1 cellular context compared by ENCODE assay signal in the genomic region with DNA sequence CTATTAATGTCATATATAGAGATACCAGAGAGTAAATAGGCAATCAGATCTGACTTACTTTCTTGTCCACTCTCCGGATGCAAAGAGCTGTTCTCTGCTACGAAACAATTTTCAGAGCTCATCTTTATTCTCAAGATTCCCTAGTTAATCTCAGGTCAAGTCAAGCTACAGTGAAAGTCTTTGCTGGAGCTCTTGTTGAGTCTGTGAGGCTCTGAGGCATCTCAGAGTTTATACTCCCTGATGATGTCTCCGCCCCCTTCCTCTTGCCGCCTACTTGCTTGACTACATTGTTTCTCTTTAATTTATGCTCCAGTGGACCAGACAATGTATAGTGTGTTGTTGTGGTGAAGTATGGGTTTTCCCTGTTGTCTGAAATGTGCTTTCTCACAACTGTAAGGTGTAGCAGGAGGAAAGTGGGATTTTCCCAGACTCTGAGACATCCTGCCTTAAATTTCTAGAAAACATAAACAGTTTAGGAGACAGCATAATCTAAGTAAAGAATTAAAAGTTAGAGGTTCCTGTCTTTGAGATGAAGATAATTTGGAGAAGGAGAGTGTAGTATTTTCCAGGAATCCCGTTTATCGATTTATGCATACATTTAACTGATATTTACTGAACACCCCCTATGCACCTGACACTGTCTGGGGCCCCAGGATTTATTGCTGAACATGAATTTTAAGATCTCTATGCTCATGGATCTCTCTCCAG.
A peak's percentile ranks its signal among the peaks of the same experiment; 100 is the strongest.
TF ChIP-seq lines count a peak whose summit lies in the region.

A gene (minus strand): TSS at position 203 of the 708 bp plus-strand sequence. CDS start 81 bp downstream, at position 122.

TF ChIP-seq in K562, 482 proteins besides CTCF, POLR2A, EP300 and RAD21 (continued from another document and continues in another):
- peak in 1 of 2 experiments; percentile 47; a peak in 2 of 4 replicates for TF ChIP-seq FOXK2 (conservative IDR thresholded peaks at IDR 0.05 in 1 of 2, IDR thresholded peaks at IDR 0.05 in 1 of 2; ENCODE audit: low read depth in 2 of 2)
- TF ChIP-seq, protein P1, sequence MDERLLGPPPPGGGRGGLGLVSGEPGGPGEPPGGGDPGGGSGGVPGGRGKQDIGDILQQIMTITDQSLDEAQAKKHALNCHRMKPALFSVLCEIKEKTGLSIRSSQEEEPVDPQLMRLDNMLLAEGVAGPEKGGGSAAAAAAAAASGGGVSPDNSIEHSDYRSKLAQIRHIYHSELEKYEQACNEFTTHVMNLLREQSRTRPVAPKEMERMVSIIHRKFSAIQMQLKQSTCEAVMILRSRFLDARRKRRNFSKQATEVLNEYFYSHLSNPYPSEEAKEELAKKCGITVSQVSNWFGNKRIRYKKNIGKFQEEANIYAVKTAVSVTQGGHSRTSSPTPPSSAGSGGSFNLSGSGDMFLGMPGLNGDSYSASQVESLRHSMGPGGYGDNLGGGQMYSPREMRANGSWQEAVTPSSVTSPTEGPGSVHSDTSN (CRISPR knock-in tag; IDR thresholded peaks at IDR 0.05; ENCODE audit: low read depth): no peak
- TF ChIP-seq, protein P1 (tag; conservative IDR thresholded peaks at IDR 0.05; ENCODE audit: low read depth): peak; percentile 24; the same call in 1 of the 2 replicates
- peak; percentile 35; the same call in 1 of the 2 replicates for TF ChIP-seq JUND (IDR thresholded peaks at IDR 0.05; ENCODE audit: borderline replicate concordance, low read depth, low read length)
- TF ChIP-seq JUND (tag; IDR thresholded peaks at IDR 0.05; ENCODE audit: borderline replicate concordance, low read depth, low read length): no peak
- TF ChIP-seq HDAC3 (IDR thresholded peaks at IDR 0.05; ENCODE audit: borderline replicate concordance, partially characterized antibody): peak; percentile 44
- TF ChIP-seq, protein P2, sequence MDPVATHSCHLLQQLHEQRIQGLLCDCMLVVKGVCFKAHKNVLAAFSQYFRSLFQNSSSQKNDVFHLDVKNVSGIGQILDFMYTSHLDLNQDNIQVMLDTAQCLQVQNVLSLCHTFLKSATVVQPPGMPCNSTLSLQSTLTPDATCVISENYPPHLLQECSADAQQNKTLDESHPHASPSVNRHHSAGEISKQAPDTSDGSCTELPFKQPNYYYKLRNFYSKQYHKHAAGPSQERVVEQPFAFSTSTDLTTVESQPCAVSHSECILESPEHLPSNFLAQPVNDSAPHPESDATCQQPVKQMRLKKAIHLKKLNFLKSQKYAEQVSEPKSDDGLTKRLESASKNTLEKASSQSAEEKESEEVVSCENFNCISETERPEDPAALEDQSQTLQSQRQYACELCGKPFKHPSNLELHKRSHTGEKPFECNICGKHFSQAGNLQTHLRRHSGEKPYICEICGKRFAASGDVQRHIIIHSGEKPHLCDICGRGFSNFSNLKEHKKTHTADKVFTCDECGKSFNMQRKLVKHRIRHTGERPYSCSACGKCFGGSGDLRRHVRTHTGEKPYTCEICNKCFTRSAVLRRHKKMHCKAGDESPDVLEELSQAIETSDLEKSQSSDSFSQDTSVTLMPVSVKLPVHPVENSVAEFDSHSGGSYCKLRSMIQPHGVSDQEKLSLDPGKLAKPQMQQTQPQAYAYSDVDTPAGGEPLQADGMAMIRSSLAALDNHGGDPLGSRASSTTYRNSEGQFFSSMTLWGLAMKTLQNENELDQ (CRISPR knock-in tag; IDR thresholded peaks at IDR 0.05; ENCODE audit: borderline replicate concordance): no peak
- no peak for TF ChIP-seq NCOA1 (IDR thresholded peaks at IDR 0.05; ENCODE audit: low read depth)
- TF ChIP-seq, protein P3, sequence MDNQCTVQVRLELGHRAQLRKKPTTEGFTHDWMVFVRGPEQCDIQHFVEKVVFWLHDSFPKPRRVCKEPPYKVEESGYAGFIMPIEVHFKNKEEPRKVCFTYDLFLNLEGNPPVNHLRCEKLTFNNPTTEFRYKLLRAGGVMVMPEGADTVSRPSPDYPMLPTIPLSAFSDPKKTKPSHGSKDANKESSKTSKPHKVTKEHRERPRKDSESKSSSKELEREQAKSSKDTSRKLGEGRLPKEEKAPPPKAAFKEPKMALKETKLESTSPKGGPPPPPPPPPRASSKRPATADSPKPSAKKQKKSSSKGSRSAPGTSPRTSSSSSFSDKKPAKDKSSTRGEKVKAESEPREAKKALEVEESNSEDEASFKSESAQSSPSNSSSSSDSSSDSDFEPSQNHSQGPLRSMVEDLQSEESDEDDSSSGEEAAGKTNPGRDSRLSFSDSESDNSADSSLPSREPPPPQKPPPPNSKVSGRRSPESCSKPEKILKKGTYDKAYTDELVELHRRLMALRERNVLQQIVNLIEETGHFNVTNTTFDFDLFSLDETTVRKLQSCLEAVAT (IDR thresholded peaks at IDR 0.05): peak; percentile 89 to 90
- TF ChIP-seq ZNF146 (CRISPR knock-in tag; IDR thresholded peaks at IDR 0.05; ENCODE audit: unreplicated experiment): no peak
- no peak for TF ChIP-seq HIVEP1 (CRISPR knock-in tag; IDR thresholded peaks at IDR 0.05)
- TF ChIP-seq ILK (tag; IDR thresholded peaks at IDR 0.05; ENCODE audit: borderline replicate concordance, low read depth): no peak
- TF ChIP-seq TBP (optimal IDR thresholded peaks at IDR 0.05; ENCODE audit: low read depth, low read length): peak; percentile 86
- no peak for TF ChIP-seq ZNF766 (CRISPR knock-in tag; conservative IDR thresholded peaks at IDR 0.05)
- no peak for TF ChIP-seq HDAC8 (tag; IDR thresholded peaks at IDR 0.05)
- peak; percentile 28; the same call in 1 of the 2 replicates for TF ChIP-seq CBX1 (IDR thresholded peaks at IDR 0.05; ENCODE audit: low read depth)
- no peak for TF ChIP-seq SMARCA5 (IDR thresholded peaks at IDR 0.05)
- TF ChIP-seq STAG1 (CRISPR knock-in tag; IDR thresholded peaks at IDR 0.05; ENCODE audit: borderline replicate concordance): no peak
- peak; percentile 70; the same call in 1 of the 2 replicates for TF ChIP-seq RNF2 (IDR thresholded peaks at IDR 0.05)
- TF ChIP-seq, protein P4, sequence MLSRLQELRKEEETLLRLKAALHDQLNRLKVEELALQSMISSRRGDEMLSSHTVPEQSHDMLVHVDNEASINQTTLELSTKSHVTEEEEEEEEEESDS (CRISPR knock-in tag; IDR thresholded peaks at IDR 0.05): no peak
- TF ChIP-seq, protein P5, sequence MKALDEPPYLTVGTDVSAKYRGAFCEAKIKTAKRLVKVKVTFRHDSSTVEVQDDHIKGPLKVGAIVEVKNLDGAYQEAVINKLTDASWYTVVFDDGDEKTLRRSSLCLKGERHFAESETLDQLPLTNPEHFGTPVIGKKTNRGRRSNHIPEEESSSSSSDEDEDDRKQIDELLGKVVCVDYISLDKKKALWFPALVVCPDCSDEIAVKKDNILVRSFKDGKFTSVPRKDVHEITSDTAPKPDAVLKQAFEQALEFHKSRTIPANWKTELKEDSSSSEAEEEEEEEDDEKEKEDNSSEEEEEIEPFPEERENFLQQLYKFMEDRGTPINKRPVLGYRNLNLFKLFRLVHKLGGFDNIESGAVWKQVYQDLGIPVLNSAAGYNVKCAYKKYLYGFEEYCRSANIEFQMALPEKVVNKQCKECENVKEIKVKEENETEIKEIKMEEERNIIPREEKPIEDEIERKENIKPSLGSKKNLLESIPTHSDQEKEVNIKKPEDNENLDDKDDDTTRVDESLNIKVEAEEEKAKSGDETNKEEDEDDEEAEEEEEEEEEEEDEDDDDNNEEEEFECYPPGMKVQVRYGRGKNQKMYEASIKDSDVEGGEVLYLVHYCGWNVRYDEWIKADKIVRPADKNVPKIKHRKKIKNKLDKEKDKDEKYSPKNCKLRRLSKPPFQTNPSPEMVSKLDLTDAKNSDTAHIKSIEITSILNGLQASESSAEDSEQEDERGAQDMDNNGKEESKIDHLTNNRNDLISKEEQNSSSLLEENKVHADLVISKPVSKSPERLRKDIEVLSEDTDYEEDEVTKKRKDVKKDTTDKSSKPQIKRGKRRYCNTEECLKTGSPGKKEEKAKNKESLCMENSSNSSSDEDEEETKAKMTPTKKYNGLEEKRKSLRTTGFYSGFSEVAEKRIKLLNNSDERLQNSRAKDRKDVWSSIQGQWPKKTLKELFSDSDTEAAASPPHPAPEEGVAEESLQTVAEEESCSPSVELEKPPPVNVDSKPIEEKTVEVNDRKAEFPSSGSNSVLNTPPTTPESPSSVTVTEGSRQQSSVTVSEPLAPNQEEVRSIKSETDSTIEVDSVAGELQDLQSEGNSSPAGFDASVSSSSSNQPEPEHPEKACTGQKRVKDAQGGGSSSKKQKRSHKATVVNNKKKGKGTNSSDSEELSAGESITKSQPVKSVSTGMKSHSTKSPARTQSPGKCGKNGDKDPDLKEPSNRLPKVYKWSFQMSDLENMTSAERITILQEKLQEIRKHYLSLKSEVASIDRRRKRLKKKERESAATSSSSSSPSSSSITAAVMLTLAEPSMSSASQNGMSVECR (CRISPR knock-in tag; IDR thresholded peaks at IDR 0.05): no peak
- TF ChIP-seq, protein P6, sequence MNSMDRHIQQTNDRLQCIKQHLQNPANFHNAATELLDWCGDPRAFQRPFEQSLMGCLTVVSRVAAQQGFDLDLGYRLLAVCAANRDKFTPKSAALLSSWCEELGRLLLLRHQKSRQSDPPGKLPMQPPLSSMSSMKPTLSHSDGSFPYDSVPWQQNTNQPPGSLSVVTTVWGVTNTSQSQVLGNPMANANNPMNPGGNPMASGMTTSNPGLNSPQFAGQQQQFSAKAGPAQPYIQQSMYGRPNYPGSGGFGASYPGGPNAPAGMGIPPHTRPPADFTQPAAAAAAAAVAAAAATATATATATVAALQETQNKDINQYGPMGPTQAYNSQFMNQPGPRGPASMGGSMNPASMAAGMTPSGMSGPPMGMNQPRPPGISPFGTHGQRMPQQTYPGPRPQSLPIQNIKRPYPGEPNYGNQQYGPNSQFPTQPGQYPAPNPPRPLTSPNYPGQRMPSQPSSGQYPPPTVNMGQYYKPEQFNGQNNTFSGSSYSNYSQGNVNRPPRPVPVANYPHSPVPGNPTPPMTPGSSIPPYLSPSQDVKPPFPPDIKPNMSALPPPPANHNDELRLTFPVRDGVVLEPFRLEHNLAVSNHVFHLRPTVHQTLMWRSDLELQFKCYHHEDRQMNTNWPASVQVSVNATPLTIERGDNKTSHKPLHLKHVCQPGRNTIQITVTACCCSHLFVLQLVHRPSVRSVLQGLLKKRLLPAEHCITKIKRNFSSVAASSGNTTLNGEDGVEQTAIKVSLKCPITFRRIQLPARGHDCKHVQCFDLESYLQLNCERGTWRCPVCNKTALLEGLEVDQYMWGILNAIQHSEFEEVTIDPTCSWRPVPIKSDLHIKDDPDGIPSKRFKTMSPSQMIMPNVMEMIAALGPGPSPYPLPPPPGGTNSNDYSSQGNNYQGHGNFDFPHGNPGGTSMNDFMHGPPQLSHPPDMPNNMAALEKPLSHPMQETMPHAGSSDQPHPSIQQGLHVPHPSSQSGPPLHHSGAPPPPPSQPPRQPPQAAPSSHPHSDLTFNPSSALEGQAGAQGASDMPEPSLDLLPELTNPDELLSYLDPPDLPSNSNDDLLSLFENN (IDR thresholded peaks at IDR 0.05; ENCODE audit: low read depth in 2 of 2, low read length in 2 of 2): peak in 1 of 2 experiments; percentile 71; a peak in 1 of 4 replicates
- no peak for TF ChIP-seq SNRNP70 (optimal IDR thresholded peaks at IDR 0.05; ENCODE audit: low read depth, low read length)
- TF ChIP-seq RHOXF2B (CRISPR knock-in tag; conservative IDR thresholded peaks at IDR 0.05): no peak
- TF ChIP-seq NEUROD1 (IDR thresholded peaks at IDR 0.05; ENCODE audit: borderline replicate concordance, low read depth, low read length, partially characterized antibody): no peak
- TF ChIP-seq ATF7 (IDR thresholded peaks at IDR 0.05): 0 out of 2 replicates have a peak, but pooled peaks have one; percentile 19
- TF ChIP-seq, protein P7, sequence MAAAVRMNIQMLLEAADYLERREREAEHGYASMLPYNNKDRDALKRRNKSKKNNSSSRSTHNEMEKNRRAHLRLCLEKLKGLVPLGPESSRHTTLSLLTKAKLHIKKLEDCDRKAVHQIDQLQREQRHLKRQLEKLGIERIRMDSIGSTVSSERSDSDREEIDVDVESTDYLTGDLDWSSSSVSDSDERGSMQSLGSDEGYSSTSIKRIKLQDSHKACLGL (CRISPR knock-in tag; IDR thresholded peaks at IDR 0.05; ENCODE audit: borderline replicate concordance, poor library complexity, severe bottlenecking): no peak
- no peak for TF ChIP-seq NBN (IDR thresholded peaks at IDR 0.05; ENCODE audit: low read depth)
- no peak for TF ChIP-seq NFXL1 (CRISPR knock-in tag; IDR thresholded peaks at IDR 0.05)
- TF ChIP-seq ETV1 (tag; conservative IDR thresholded peaks at IDR 0.05; ENCODE audit: low read depth): 0 out of 2 replicates have a peak, but pooled peaks have one; percentile 5
- peak; percentile 38; the same call in 1 of the 2 replicates for TF ChIP-seq PHF8 (IDR thresholded peaks at IDR 0.05; ENCODE audit: borderline replicate concordance, low read length)
- TF ChIP-seq, protein P8, sequence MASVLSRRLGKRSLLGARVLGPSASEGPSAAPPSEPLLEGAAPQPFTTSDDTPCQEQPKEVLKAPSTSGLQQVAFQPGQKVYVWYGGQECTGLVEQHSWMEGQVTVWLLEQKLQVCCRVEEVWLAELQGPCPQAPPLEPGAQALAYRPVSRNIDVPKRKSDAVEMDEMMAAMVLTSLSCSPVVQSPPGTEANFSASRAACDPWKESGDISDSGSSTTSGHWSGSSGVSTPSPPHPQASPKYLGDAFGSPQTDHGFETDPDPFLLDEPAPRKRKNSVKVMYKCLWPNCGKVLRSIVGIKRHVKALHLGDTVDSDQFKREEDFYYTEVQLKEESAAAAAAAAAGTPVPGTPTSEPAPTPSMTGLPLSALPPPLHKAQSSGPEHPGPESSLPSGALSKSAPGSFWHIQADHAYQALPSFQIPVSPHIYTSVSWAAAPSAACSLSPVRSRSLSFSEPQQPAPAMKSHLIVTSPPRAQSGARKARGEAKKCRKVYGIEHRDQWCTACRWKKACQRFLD (CRISPR knock-in tag; IDR thresholded peaks at IDR 0.05): no peak
- TF ChIP-seq CXXC5 (CRISPR knock-in tag; IDR thresholded peaks at IDR 0.05): 0 out of 2 replicates have a peak, but pooled peaks have one; percentile 25
- 0 out of 2 replicates have a peak, but pooled peaks have one; percentile 15 for TF ChIP-seq L3MBTL2 (IDR thresholded peaks at IDR 0.05)
- TF ChIP-seq MAFK (IDR thresholded peaks at IDR 0.05; ENCODE audit: low read length): peak; percentile 16; the same call in 1 of the 2 replicates
- TF ChIP-seq MCM7 (IDR thresholded peaks at IDR 0.05): no peak
- TF ChIP-seq ZNF408 (CRISPR knock-in tag; IDR thresholded peaks at IDR 0.05; ENCODE audit: low read depth): no peak
- TF ChIP-seq, protein P9, sequence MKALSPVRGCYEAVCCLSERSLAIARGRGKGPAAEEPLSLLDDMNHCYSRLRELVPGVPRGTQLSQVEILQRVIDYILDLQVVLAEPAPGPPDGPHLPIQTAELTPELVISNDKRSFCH (CRISPR knock-in tag; IDR thresholded peaks at IDR 0.05): no peak
- TF ChIP-seq, protein P9 (tag; IDR thresholded peaks at IDR 0.05): no peak
- no peak for TF ChIP-seq HNRNPK (IDR thresholded peaks at IDR 0.05; ENCODE audit: low read depth, low read length, poor library complexity, severe bottlenecking)
- TF ChIP-seq HNRNPLL (IDR thresholded peaks at IDR 0.05; ENCODE audit: low read depth, low read length, poor library complexity, severe bottlenecking): no peak
- peak; percentile 51 for TF ChIP-seq TEAD4 (IDR thresholded peaks at IDR 0.05; ENCODE audit: low read length)
- TF ChIP-seq TEAD4 (CRISPR knock-in tag; IDR thresholded peaks at IDR 0.05; ENCODE audit: borderline replicate concordance): no peak
- TF ChIP-seq ZBTB1 (CRISPR knock-in tag; IDR thresholded peaks at IDR 0.05; ENCODE audit: borderline replicate concordance, low read depth): no peak
